In genomic region chr1:27979151-27979858, GRCh38 we compare ENCODE assay signal across 8 cellular contexts. TPM values are rescaled to one million over a fixed set of nuclear protein-coding genes. Genes with fewer than 3 reads are reported as not detected.
DNase-seq lines count a peak whose midpoint lies in the region; ATAC-seq, FAIRE-seq and TF ChIP-seq lines count a peak whose summit lies in the region.

No MANE protein-coding gene starts in this region.

- H3K27ac ChIP-seq in KMS-11 = no peak overlapping the region
- no peak overlapping the region for H3K27ac ChIP-seq in pancreas

- H3K27me3 ChIP-seq in KMS-11 (ENCODE audit: insufficient read depth, low read depth) (no peaks in the 10 kb centered on the region), pancreas (no peaks in the 10 kb centered on the region)

- H3K4me3 ChIP-seq in KMS-11 (IDR thresholded peaks at IDR 0.05; ENCODE audit: insufficient read depth, low read depth, low read length) (no peak overlapping the region), pancreas (no peak overlapping the region)

- no peak overlapping the region for H2AFZ ChIP-seq in KMS-11 (ENCODE audit: low read depth)

- no peak overlapping the region for H3K4me2 ChIP-seq in KMS-11

- WGBS in pancreas, 2 donors = 80 to 82% methylated on average over 1 of the region's 1 CpG

- DNase-seq in DMS53 (lab: John Stamatoyannopoulos, UW) (peak; percentile 68), fibroblast of the conjunctiva (ENCODE audit: low read depth) (peak; percentile 74), pancreas (no peak), SHP77 (lab: John Stamatoyannopoulos, UW) (no peak), retina (no peak)

- no peaks in the 10 kb centered on the region for H4K20me1 ChIP-seq in KMS-11 (ENCODE audit: insufficient read depth)

- H3K36me3 ChIP-seq in KMS-11 (ENCODE audit: insufficient read depth) (no peaks in the 10 kb centered on the region), pancreas (peaks cover 0 to 9% (median 2%) of the 10 kb centered on the region in 3 donors)

- no peaks in the 10 kb centered on the region for H3K79me2 ChIP-seq in KMS-11 (ENCODE audit: insufficient read depth, low read depth)

- H3K4me1 ChIP-seq in KMS-11 (ENCODE audit: low read depth, poor library complexity, severe bottlenecking) = peaks cover 6% of the 10 kb centered on the region
- H3K4me1 ChIP-seq in pancreas = no peaks in the 10 kb centered on the region

- intact Hi-C loops in pancreas (cut with DNase I) = loop anchor here in 1 of 3 donors (5.0 kb wide), 1 partner anchor 122 kb away; no protein-coding TSS in a partner anchor

- peak; percentile 81 for FAIRE-seq in pancreas (lab: Jason Lieb, UNC)

- H3K9me3 ChIP-seq in pancreas = no peaks in the 10 kb centered on the region

- H3K9ac ChIP-seq in KMS-11 = no peak overlapping the region

- TF ChIP-seq CTCF in KMS-11 (conservative IDR thresholded peaks at IDR 0.05; ENCODE audit: low read depth, low read length) = peak; percentile 72
- TF ChIP-seq CTCF in pancreas (IDR thresholded peaks at IDR 0.05) = peak in 2 of 4 donors; percentile 15 to 18

- peak; percentile 87 for ATAC-seq in SK-N-SH treated with all-trans-retinoic acid at 6 μM for 48 hours
- peak; percentile 74 to 94 (median 88) for ATAC-seq in pancreas
- no peak for ATAC-seq in HG02763 (IDR thresholded peaks at IDR 0.05; ENCODE audit: unreplicated experiment)

TF ChIP-seq in SK-N-SH treated with all-trans-retinoic acid at 6 μM for 48 hours, 23 proteins besides CTCF, POLR2A, EP300 and RAD21:
- no peak for TF ChIP-seq TCF4 (CRISPR knock-in tag; IDR thresholded peaks at IDR 0.05; ENCODE audit: borderline replicate concordance)

RNA-seq across cellular contexts. Expression of gene XKR8, which starts 19.5 kb away (rescaled TPM):
- 1 to 10 TPM; 4.5 to 8.9 (median 6.6) TPM for total RNA-seq in pancreas
- 1 to 10 TPM; 9.3 to 9.5 TPM for polyA plus RNA-seq in pancreas

RNA-seq across cellular contexts. Expression of gene SMPDL3B, which starts 44.5 kb away (rescaled TPM):
- total RNA-seq in pancreas = 10 to 100 TPM; 14.5 to 20.4 (median 18.1) TPM
- polyA plus RNA-seq in pancreas = 10 to 100 TPM in 1 of 2 donors, 1 to 10 TPM in 1; 9.9 to 12.0 TPM

Comparison
In these comparisons a context has a peak if more than half of its experiments do, and no peak if none do; other contexts are left out.
1. DNase-seq: peak in DMS53 (single experiment) and fibroblast of the conjunctiva (single experiment); none in pancreas (0 of 6), SHP77 (0 of 2) and retina (single experiment).